ENCODE assay signal across 24 cellular contexts in genomic region chr1:204161609-204162497, GRCh38. TPM values are rescaled to one million over a fixed set of nuclear protein-coding genes. Genes with fewer than 3 reads are reported as not detected.
A peak's percentile ranks its signal among the peaks of the same experiment; 100 is the strongest.
DNase-seq lines count a peak whose midpoint lies in the region; ATAC-seq, FAIRE-seq and TF ChIP-seq lines count a peak whose summit lies in the region.
"Had no signal": no experiment of that assay in that cellular context is flagged by ENCODE, and none has a peak within 500 bp of the region (broad histone marks: within the 10 kb centered on the region; RNA-seq: fewer than 3 reads in every experiment).

No MANE protein-coding gene starts in this region.

- POLR2A ChIA-PET in GM10248 (lab: Yijun Ruan, JAX): no interaction called here

- DNase-seq in GM10248 (ENCODE audit: extremely low spot score) (no peak), NCI-H2171 treated with DMSO at 0.1 percent for 48 hours (lab: John Stamatoyannopoulos, UW) (peak; percentile 83), kidney (peak; percentile 63), posterior vena cava (ENCODE audit: low spot score) (peak; percentile 31), urothelium cell line (ENCODE audit: low spot score) (no peak)

- CTCF ChIA-PET in GM10248 (lab: Yijun Ruan, JAX): interaction anchor here (0.7 to 10.8 kb wide), 24 partner anchors 11 to 645 kb away, joined by 3 to 110 read pairs (median 5); partner anchors contain the start of genes ETNK2, GOLT1A and PLEKHA6

- H3K27ac ChIP-seq in kidney (ENCODE audit: low read depth in 2 of 2, low read length in 2 of 2): no peak overlapping the region
- H3K27ac ChIP-seq: BLaER1 treated with 17β-estradiol and CSF1 and Interleukin-3, amounts not matched to agents 10 nM and 100 nM; gastroesophageal sphincter; KMS-11; Peyer's patch; SJCRH30 had no signal

- no peak overlapping the region for H3K9ac ChIP-seq in kidney (ENCODE audit: low read length in 2 of 2)
- H3K9ac ChIP-seq: BLaER1 treated with 17β-estradiol and CSF1 and Interleukin-3, amounts not matched to agents 10 nM and 100 nM; KMS-11 had no signal

- intact Hi-C loops in kidney (cut with DNase I): loop anchor here (10.0 kb wide), 1 partner anchor 203 kb away; no protein-coding TSS in a partner anchor
- intact Hi-C loops in posterior vena cava (cut with DNase I): loop anchor here in 1 of 2 donors (2.0 to 5.0 kb wide), 2 partner anchors 50 to 201 kb away; partner anchors contain the start of gene GOLT1A

- H3K36me3 ChIP-seq in kidney (ENCODE audit: control insufficient read depth in 1 of 2, insufficient read depth in 2 of 2, low read length in 2 of 2): no peaks in the 10 kb centered on the region
- H3K36me3 ChIP-seq: BLaER1 treated with 17β-estradiol and CSF1 and Interleukin-3, amounts not matched to agents 10 nM and 100 nM; gastroesophageal sphincter; Peyer's patch; SJCRH30 had no signal

- no peaks in the 10 kb centered on the region for H3K4me1 ChIP-seq in kidney (ENCODE audit: control insufficient read depth in 1 of 2, insufficient read depth in 1 of 2, low read depth in 1 of 2, low read length in 2 of 2)
- H3K4me1 ChIP-seq: Caco-2, Peyer's patch, SJCRH30 had no signal

- H3K4me3 ChIP-seq in kidney (ENCODE audit: low read length in 2 of 2): no peak overlapping the region
- H3K4me3 ChIP-seq: BLaER1 treated with 17β-estradiol and CSF1 and Interleukin-3, amounts not matched to agents 10 nM and 100 nM; body of pancreas; gastroesophageal sphincter; Peyer's patch; SJCRH30 had no signal

- TF ChIP-seq CTCF in GM10248 (IDR thresholded peaks at IDR 0.05; ENCODE audit: control extremely low read depth, extremely low read depth, low read depth, missing control alignments): peak; percentile 8
- TF ChIP-seq CTCF in kidney (IDR thresholded peaks at IDR 0.05; ENCODE audit: borderline replicate concordance, extremely low read depth, insufficient read depth): no peak

- no peaks in the 10 kb centered on the region for H3K9me3 ChIP-seq in kidney (ENCODE audit: control insufficient read depth in 1 of 2, low read length in 2 of 2)
- H3K9me3 ChIP-seq: BLaER1 treated with 17β-estradiol and CSF1 and Interleukin-3, amounts not matched to agents 10 nM and 100 nM; body of pancreas; Caco-2; gastroesophageal sphincter; SJCRH30 had no signal

- ATAC-seq in GM21786 (IDR thresholded peaks at IDR 0.05; ENCODE audit: unreplicated experiment) (no peak), HG03280 (IDR thresholded peaks at IDR 0.05; ENCODE audit: unreplicated experiment) (no peak)

- FAIRE-seq in kidney (lab: Jason Lieb, UNC) (no peak), urothelium cell line (lab: Jason Lieb, UNC) (no peak)
- FAIRE-seq: small intestine, TTC549 had no signal

RNA-seq across cellular contexts. Expression of gene REN, which starts 4.3 kb away (rescaled TPM):
- total RNA-seq in kidney (32.4 TPM), posterior vena cava (not detected)
- polyA plus RNA-seq in kidney (ENCODE audit: insufficient read depth, low read depth, low replicate concordance): 1,159 TPM
- total RNA-seq: activated CD8-positive, alpha-beta memory T cell treated with anti-CD3 and anti-CD28 coated beads for 36 hours; activated T-cell treated with anti-CD3 and anti-CD28 coated beads, Interleukin-2, amount 50 U/mL, for 4 hours; body of pancreas; Caco-2; dermis microvascular lymphatic vessel endothelial cell; gastroesophageal sphincter; mononuclear cell; natural killer cell; osteoblast; Peyer's patch; SJCRH30; T-cell had no signal

RNA-seq across cellular contexts. Expression of gene ETNK2, which starts 10.0 kb away (rescaled TPM):
- total RNA-seq in kidney (33.3 TPM), posterior vena cava (10 to 100 TPM in 1 of 2 donors, 1 to 10 TPM in 1; 7.4 to 12.3 TPM)
- 166 TPM for polyA plus RNA-seq in kidney (ENCODE audit: insufficient read depth, low read depth, low replicate concordance)

RNA-seq across cellular contexts. Expression of gene KISS1, which starts 34.4 kb away (rescaled TPM):
- total RNA-seq in kidney (0.50 TPM), posterior vena cava (not detected)
- 25.2 TPM for polyA plus RNA-seq in kidney (ENCODE audit: insufficient read depth, low read depth, low replicate concordance)
- total RNA-seq: activated CD8-positive, alpha-beta memory T cell treated with anti-CD3 and anti-CD28 coated beads for 36 hours; activated T-cell treated with anti-CD3 and anti-CD28 coated beads, Interleukin-2, amount 50 U/mL, for 4 hours; body of pancreas; gastroesophageal sphincter; mononuclear cell; natural killer cell; osteoblast; SJCRH30; T-cell had no signal

RNA-seq across cellular contexts. Expression of gene GOLT1A, which starts 51.9 kb away (rescaled TPM):
- total RNA-seq in kidney: 8.9 TPM
- 47.7 TPM for polyA plus RNA-seq in kidney (ENCODE audit: insufficient read depth, low read depth, low replicate concordance)
- not detected for total RNA-seq in posterior vena cava
- total RNA-seq: activated CD8-positive, alpha-beta memory T cell treated with anti-CD3 and anti-CD28 coated beads for 36 hours; activated T-cell treated with anti-CD3 and anti-CD28 coated beads, Interleukin-2, amount 50 U/mL, for 4 hours; mononuclear cell; natural killer cell; osteoblast; SJCRH30 had no signal
- polyA plus RNA-seq: fibroblast of lung had no signal

Comparison
In these comparisons a context has a peak if more than half of its experiments do, and no peak if none do; other contexts are left out.
1. DNase-seq: peak in NCI-H2171 treated with DMSO at 0.1 percent for 48 hours (single experiment), kidney (single experiment) and posterior vena cava (single experiment); none in GM10248 (single experiment) and urothelium cell line (single experiment).
2. RNA of gene REN, which starts 4.3 kb away (total RNA-seq): 32.4 TPM in kidney (single experiment); not detected in posterior vena cava; every median in the first group is over 10 times any median in the second.